Comparison of ENCODE assay signal across 20 cellular contexts in genomic region chr22:43500792-43501785, GRCh38.
"Had no signal": no experiment of that assay in that cellular context is flagged by ENCODE, and none has a peak within 500 bp of the region (broad histone marks: within the 10 kb centered on the region; RNA-seq: fewer than 3 reads in every experiment).

No MANE protein-coding gene starts in this region.

- H3K4me2 ChIP-seq: hepatocyte had no signal

- H3K9me3 ChIP-seq: colonic mucosa, spleen, testis, tibial nerve had no signal

- H3K27me3 ChIP-seq: colonic mucosa, foreskin keratinocyte, hepatocyte, testis, tibial nerve had no signal

- H3K36me3 ChIP-seq: colonic mucosa, spleen, tibial nerve had no signal

- H2AFZ ChIP-seq: hepatocyte had no signal

- H3K27ac ChIP-seq: colonic mucosa, foreskin keratinocyte, hepatocyte, spleen, testis, tibial nerve had no signal

- FAIRE-seq: endothelial cell of umbilical vein had no signal

- H3K4me3 ChIP-seq: colonic mucosa, hepatocyte, spleen, testis, tibial nerve had no signal

- DNase-seq: colonic mucosa; dermis blood vessel endothelial cell; effector CD4-positive, alpha-beta T cell; endodermal cell; erythroblast; foreskin keratinocyte; left colon; left ventricle myocardium superior; mesendoderm; naive B cell; spleen; stimulated activated CD4-positive, alpha-beta T cell treated with anti-CD3 and anti-CD28 coated beads, Interleukin-15, amount 100 ng/mL, for 24 hours; stimulated activated CD4-positive, alpha-beta T cell treated with anti-CD3 and anti-CD28 coated beads, Interleukin-1b, Interleukin-23, amount 100 ng/mL, for 48 hours; stimulated activated CD4-positive, alpha-beta T cell treated with anti-CD3 and anti-CD28 coated beads, Interleukin-4, amount 100 ng/mL, for 4 hours; stimulated activated naive B cell treated with anti-CD40 and anti-IgM and Interleukin-4, amounts not matched to agents 10 μg/mL and 1 μg/mL and 100 μg/mL, for 72 hours; stimulated activated naive CD8-positive, alpha-beta T cell treated with anti-CD3 and anti-CD28 coated beads, Interleukin-15, amount 100 ng/mL, for 72 hours; testis had no signal

- H3K4me1 ChIP-seq: colonic mucosa, foreskin keratinocyte, spleen, testis, tibial nerve had no signal

- H3K79me2 ChIP-seq: hepatocyte had no signal
